9 cellular contexts compared by ENCODE assay signal in the genomic region with DNA sequence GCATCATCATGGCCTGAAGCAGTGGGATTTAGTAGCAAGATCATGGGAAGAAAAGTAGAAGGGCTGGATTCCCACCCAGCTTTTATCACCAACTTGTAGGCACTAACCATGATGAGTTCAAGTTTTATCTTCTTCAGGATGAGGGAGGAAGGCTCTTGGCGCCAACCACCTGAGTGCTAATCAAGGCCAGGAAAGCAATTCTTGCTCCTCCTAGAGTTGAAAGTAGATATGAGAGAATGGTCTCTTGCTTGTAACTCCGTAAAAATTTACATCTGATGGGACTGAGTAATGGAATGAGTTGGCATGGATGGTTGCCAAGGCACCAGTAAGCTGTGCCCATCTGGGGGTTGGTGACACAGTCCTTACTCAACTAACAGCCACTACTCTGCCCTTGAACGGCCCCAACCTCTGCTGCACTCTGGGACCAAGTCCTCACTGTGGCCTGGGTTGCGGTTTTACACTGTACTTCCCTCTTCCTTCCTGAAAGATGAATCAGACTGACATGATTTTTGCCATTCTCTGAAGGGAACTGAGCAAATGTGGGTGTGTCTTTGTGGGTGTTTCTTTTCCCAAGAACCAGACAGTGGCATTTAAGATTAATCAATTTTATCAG. TPM values are rescaled to one million over a fixed set of nuclear protein-coding genes. Genes with fewer than 3 reads are reported as not detected.
DNase-seq lines count a peak whose midpoint lies in the region; ATAC-seq, FAIRE-seq and TF ChIP-seq lines count a peak whose summit lies in the region.
"Had no signal": no experiment of that assay in that cellular context is flagged by ENCODE, and none has a peak within 500 bp of the region (broad histone marks: within the 10 kb centered on the region; RNA-seq: fewer than 3 reads in every experiment).

No MANE protein-coding gene starts in this region.

- TF ChIP-seq CTCF in right lobe of liver (IDR thresholded peaks at IDR 0.05) (no peak), HepG2 (CRISPR knock-in tag; IDR thresholded peaks at IDR 0.05) (no peak), GM10248 (IDR thresholded peaks at IDR 0.05; ENCODE audit: control extremely low read depth, extremely low read depth, low read depth, missing control alignments) (no peak)

- H3K9me3 ChIP-seq in right lobe of liver (no peaks in the 10 kb centered on the region), HepG2 (ENCODE audit: low read length) (no peaks in the 10 kb centered on the region)

- POLR2A ChIA-PET in HepG2 (lab: Yijun Ruan, JAX), result no interaction called here
- POLR2A ChIA-PET in GM10248 (lab: Yijun Ruan, JAX), result no interaction called here

- no TSS peak for BruUV-seq in HepG2 (replicated peaks; lab: Mats Ljungman, UMichigan)

- H3K79me2 ChIP-seq in HepG2 (ENCODE audit: insufficient read depth, low read length), result no peaks in the 10 kb centered on the region

- no peak for TF ChIP-seq RAD21 in HepG2 (CRISPR knock-in tag; IDR thresholded peaks at IDR 0.05)

- WGBS in right lobe of liver (ENCODE audit: insufficient coverage, low coverage, low lambda C conversion rate, missing lambda C conversion rate), result 64% methylated on average over 4 of the region's 4 CpGs
- WGBS in HepG2 (ENCODE audit: low lambda C conversion rate), result 6% methylated on average over 2 of the region's 4 CpGs

- DNase-seq in right lobe of liver, result peak in 2 of 3 donors; percentile 27 to 40
- DNase-seq in HepG2 (ENCODE audit: low spot score), result no peak
- peak; percentile 60 for DNase-seq in activated CD8-positive, alpha-beta memory T cell treated with anti-CD3 and anti-CD28 coated beads, Interleukin-2, amount 50 U/mL, for 48 hours
- peak; percentile 27 for DNase-seq in left cardiac atrium
- DNase-seq in stimulated activated CD8-positive, alpha-beta memory T cell treated with anti-CD3 and anti-CD28 coated beads, Interleukin-15, amount 100 ng/mL, for 4 hours (ENCODE audit: low read depth in 2 of 2), result peak; percentile 3 to 11
- DNase-seq in GM10248 (ENCODE audit: extremely low spot score), result no peak
- DNase-seq in NCI-H82 treated with DMSO at 0.1 percent for 48 hours (lab: John Stamatoyannopoulos, UW; ENCODE audit: unreplicated experiment), result no peak

- H3K4me3 ChIP-seq in right lobe of liver (no peak overlapping the region), HepG2 (replicated peaks in 1 of 3; ENCODE audit: insufficient read depth in 1 of 3, low read depth in 2 of 3, low read length in 3 of 3) (no peak overlapping the region)

- H3K36me3 ChIP-seq in right lobe of liver (no peaks in the 10 kb centered on the region), HepG2 (replicated peaks in 1 of 2; ENCODE audit: control insufficient read depth in 1 of 2, insufficient read depth in 2 of 2, low read length in 2 of 2) (no peaks in the 10 kb centered on the region)

- H3K27ac ChIP-seq in right lobe of liver (no peak overlapping the region), HepG2 (ENCODE audit: extremely low read length, insufficient read depth, low read length) (no peak overlapping the region)

- no peak for FAIRE-seq in HepG2 (lab: Jason Lieb, UNC)

- H3K27me3 ChIP-seq in right lobe of liver (no peaks in the 10 kb centered on the region), HepG2 (ENCODE audit: control insufficient read depth in 1 of 2, insufficient read depth in 2 of 2, low read length in 2 of 2) (no peaks in the 10 kb centered on the region)

- peak in 3 of 4 donors; percentile 45 to 68 (median 57) for ATAC-seq in right lobe of liver
- no peak for ATAC-seq in HepG2
- ATAC-seq in left cardiac atrium, result peak; percentile 23 to 89
- ATAC-seq in GM21737 (IDR thresholded peaks at IDR 0.05; ENCODE audit: unreplicated experiment), result no peak

- no peak overlapping the region for H3K9ac ChIP-seq in HepG2 (ENCODE audit: insufficient read depth, low read depth, low read length)

- H3K4me2 ChIP-seq in HepG2 (ENCODE audit: low read depth, low read length), result no peak overlapping the region

- intact Hi-C loops in right lobe of liver (cut with DNase I), result no loop called here
- intact Hi-C loops in HepG2 (cut with micrococcal nuclease; ENCODE audit: unreplicated experiment), result no loop called here
- intact Hi-C loops in left cardiac atrium (cut with DNase I), result no loop called here

- TF ChIP-seq POLR2A in right lobe of liver (IDR thresholded peaks at IDR 0.05), result no peak
- no peak for TF ChIP-seq POLR2A in HepG2 (IDR thresholded peaks at IDR 0.05; ENCODE audit: insufficient read depth in 1 of 2, low read depth in 2 of 2, low read length in 2 of 2)

- TF ChIP-seq EP300 in HepG2 (IDR thresholded peaks at IDR 0.05; ENCODE audit: low read depth in 2 of 2, low read length in 2 of 2), result no peak
- no peak for TF ChIP-seq EP300 in HepG2 (CRISPR knock-in tag; IDR thresholded peaks at IDR 0.05; ENCODE audit: borderline replicate concordance)

- in situ Hi-C loops in HepG2 (cut with HindIII; ENCODE audit: extremely low pct_ligation_motif_present, low pct_unique_long_range_greater_than_20kb), result no loop called here

- no peaks in the 10 kb centered on the region for H4K20me1 ChIP-seq in HepG2 (ENCODE audit: insufficient read depth, low read length)

- H3K4me1 ChIP-seq in right lobe of liver (no peaks in the 10 kb centered on the region), HepG2 (ENCODE audit: insufficient read depth, low read length) (no peaks in the 10 kb centered on the region)

- CTCF ChIA-PET in HepG2 (lab: Yijun Ruan, JAX; ENCODE audit: low intra/inter-chr PET ratio, low total read pairs) (no interaction called here), GM10248 (lab: Yijun Ruan, JAX) (no interaction called here)

- H2AFZ ChIP-seq in HepG2 (ENCODE audit: low read length), result no peak overlapping the region

TF ChIP-seq in HepG2, 621 proteins besides CTCF, POLR2A, EP300 and RAD21 (continues in another document):
- TF ChIP-seq HBP1 (CRISPR knock-in tag; IDR thresholded peaks at IDR 0.05; ENCODE audit: low read depth), result no peak
- no peak for TF ChIP-seq ZNF382 (CRISPR knock-in tag; IDR thresholded peaks at IDR 0.05; ENCODE audit: borderline replicate concordance)
- TF ChIP-seq IKZF5 (CRISPR knock-in tag; IDR thresholded peaks at IDR 0.05), result no peak
- TF ChIP-seq ONECUT2 (CRISPR knock-in tag; IDR thresholded peaks at IDR 0.05), result no peak
- TF ChIP-seq ZNF256 (CRISPR knock-in tag; conservative IDR thresholded peaks at IDR 0.05), result no peak
- TF ChIP-seq SKIL (CRISPR knock-in tag; IDR thresholded peaks at IDR 0.05; ENCODE audit: borderline replicate concordance), result no peak

RNA-seq across cellular contexts. Expression of gene NDP, which starts 39.4 kb away (rescaled TPM):
- total RNA-seq in right lobe of liver (not detected), HepG2 (2016; rRNA removed; fragmentation: Illumina TruSeq; extraction: Trizol) (not detected in 2 replicates), left cardiac atrium (not detected)
- total RNA-seq in HepG2 (2016; cell fraction: cytosol; rRNA removed; fragmentation: Illumina TruSeq; extraction: Trizol; ENCODE audit: low read depth), result not detected in 2 replicates
- total RNA-seq in HepG2 (2016; cell fraction: insoluble cytoplasmic fraction; rRNA removed; fragmentation: Illumina TruSeq; extraction: Trizol), result not detected in 2 replicates
- not detected in 2 replicates for total RNA-seq in HepG2 (2016; cell fraction: membrane; rRNA removed; fragmentation: Illumina TruSeq; extraction: Trizol)
- not detected in 2 replicates for total RNA-seq in HepG2 (2016; cell fraction: nucleus; rRNA removed; fragmentation: Illumina TruSeq; extraction: Trizol)
- not detected in 2 replicates for polyA plus RNA-seq in HepG2 (2011; rRNA removed)
- polyA plus RNA-seq in HepG2 (2011; cell fraction: cytosol; rRNA removed), result not detected in 2 replicates
- polyA plus RNA-seq in HepG2 (2011; cell fraction: nucleus; rRNA removed), result not detected in 2 replicates
- not detected in 2 replicates for polyA plus RNA-seq in HepG2 (2012)
- polyA plus RNA-seq in HepG2 (2016; cell fraction: cytosol; fragmentation: Illumina TruSeq; extraction: Trizol; ENCODE audit: low read depth), result not detected in 2 replicates
- polyA plus RNA-seq in HepG2 (2016; cell fraction: insoluble cytoplasmic fraction; fragmentation: Illumina TruSeq; extraction: Trizol; ENCODE audit: low read depth), result not detected in 2 replicates
- polyA plus RNA-seq in HepG2 (2016; cell fraction: membrane; fragmentation: Illumina TruSeq; extraction: Trizol; ENCODE audit: low read depth), result not detected in 2 replicates
- polyA plus RNA-seq in HepG2 (2016; cell fraction: nucleus; fragmentation: Illumina TruSeq; extraction: Trizol; ENCODE audit: insufficient read depth, low read depth), result not detected in 2 replicates
- polyA minus RNA-seq in HepG2 (2011; rRNA and poly(A)+ RNA removed; ENCODE audit: low replicate concordance), result not detected in 2 replicates
- not detected in 2 replicates for polyA minus RNA-seq in HepG2 (2011; cell fraction: cytosol; rRNA and poly(A)+ RNA removed)
- not detected in 2 replicates for polyA minus RNA-seq in HepG2 (2011; cell fraction: nucleus; rRNA and poly(A)+ RNA removed)
- total RNA-seq: CD4-positive, alpha-beta memory T cell had no signal
- polyA plus RNA-seq: CD4-positive, alpha-beta memory T cell had no signal

Comparison
In these comparisons a context has a peak if more than half of its experiments do, and no peak if none do; other contexts are left out.
1. ATAC-seq: peak in right lobe of liver (3 of 4) and left cardiac atrium (2 of 2); none in HepG2 (single experiment) and GM21737 (single experiment).
2. DNase-seq: peak in right lobe of liver (2 of 3), activated CD8-positive, alpha-beta memory T cell treated with anti-CD3 and anti-CD28 coated beads, Interleukin-2, amount 50 U/mL, for 48 hours (single experiment), left cardiac atrium (single experiment) and stimulated activated CD8-positive, alpha-beta memory T cell treated with anti-CD3 and anti-CD28 coated beads, Interleukin-15, amount 100 ng/mL, for 4 hours (2 of 2); none in HepG2 (single experiment), GM10248 (single experiment) and NCI-H82 treated with DMSO at 0.1 percent for 48 hours (single experiment).